12 cellular contexts compared by ENCODE assay signal in the genomic region with DNA sequence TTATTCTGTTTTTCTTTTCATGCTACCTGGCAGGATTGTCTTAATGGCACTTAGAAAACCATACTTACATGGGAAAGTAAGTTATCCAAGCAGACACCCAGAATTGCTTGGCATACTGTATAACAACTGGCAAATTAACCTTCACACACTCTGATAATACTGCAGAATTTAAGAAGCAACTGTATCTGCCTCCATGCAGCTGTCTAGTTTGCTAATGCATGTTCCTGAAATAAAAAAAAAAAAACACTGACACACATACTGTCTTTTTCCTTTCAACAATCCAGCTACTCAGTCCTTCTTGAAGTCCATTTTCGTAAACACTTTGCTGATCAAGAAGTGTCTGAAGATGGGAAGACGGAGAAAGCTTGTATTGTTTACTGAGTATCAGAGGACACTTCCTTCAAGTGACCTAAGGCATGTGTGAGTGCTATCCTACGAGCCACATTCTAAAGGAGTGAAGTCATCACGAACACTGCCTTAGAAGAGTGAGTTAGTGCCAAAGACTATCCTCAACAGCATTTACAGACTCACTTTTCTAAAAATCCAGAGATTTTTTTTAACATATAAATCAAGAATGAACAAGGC.
DNase-seq lines count a peak whose midpoint lies in the region; ATAC-seq and TF ChIP-seq lines count a peak whose summit lies in the region.
"Had no signal": no experiment of that assay in that cellular context is flagged by ENCODE, and none has a peak within 500 bp of the region (broad histone marks: within the 10 kb centered on the region; RNA-seq: fewer than 3 reads in every experiment).

No MANE protein-coding gene starts in this region.

- H3K9me3 Mint-ChIP-seq in endodermal cell, result no peaks in the 10 kb centered on the region
- H3K9me3 Mint-ChIP-seq: effector memory CD8-positive, alpha-beta T cell had no signal

- ATAC-seq in lower lobe of right lung (peak; percentile 69 to 89), GM18858 (IDR thresholded peaks at IDR 0.05; ENCODE audit: unreplicated experiment) (no peak), HG03460 (IDR thresholded peaks at IDR 0.05; ENCODE audit: unreplicated experiment) (no peak)
- ATAC-seq: activated CD8-positive, alpha-beta memory T cell treated with anti-CD3 and anti-CD28 coated beads, Interleukin-2, amount 10 ng/mL, durations not matched to agents 7 days and 5 days; effector memory CD8-positive, alpha-beta T cell had no signal

- H3K9ac ChIP-seq in endodermal cell (ENCODE audit: extremely low read depth, low read length, poor library complexity, severe bottlenecking), result peak overlapping the region; percentile 42
- H3K9ac ChIP-seq: parathyroid adenoma had no signal

- intact Hi-C loops in lower lobe of right lung (cut with DNase I), result no loop called here

- H3K36me3 ChIP-seq in BJ (ENCODE audit: control insufficient read depth, insufficient read depth, low read length) (no peaks in the 10 kb centered on the region), endodermal cell (ENCODE audit: control insufficient read depth, insufficient read depth, low read length) (no peaks in the 10 kb centered on the region), lower lobe of right lung (no peaks in the 10 kb centered on the region)

- 31 to 40% methylated on average over 1 to 4 of the region's 4 CpGs for WGBS in endodermal cell (ENCODE audit: insufficient coverage in 1 of 2, insufficient read length in 1 of 2), 2 experiments

- H3K4me1 ChIP-seq in endodermal cell (ENCODE audit: control insufficient read depth, insufficient read depth, low read length), result no peaks in the 10 kb centered on the region
- no peaks in the 10 kb centered on the region for H3K4me1 ChIP-seq in lower lobe of right lung
- H3K4me1 ChIP-seq: parathyroid adenoma had no signal

- H3K4me3 ChIP-seq in BJ (ENCODE audit: low read depth, low read length) (no peak overlapping the region), endodermal cell (ENCODE audit: low read length) (no peak overlapping the region), lower lobe of right lung (no peak overlapping the region)

- H3K4me3 Mint-ChIP-seq in endodermal cell, result no peak overlapping the region
- H3K4me3 Mint-ChIP-seq: activated CD8-positive, alpha-beta memory T cell treated with anti-CD3 and anti-CD28 coated beads, Interleukin-2, amount 10 ng/mL, durations not matched to agents 7 days and 5 days; CD4-positive, alpha-beta memory T cell; effector memory CD8-positive, alpha-beta T cell had no signal

- TF ChIP-seq CTCF in BJ (IDR thresholded peaks at IDR 0.05; ENCODE audit: insufficient read depth, low read depth, low read length), result no peak
- TF ChIP-seq CTCF in endodermal cell (conservative IDR thresholded peaks at IDR 0.05), result no peak
- no peak for TF ChIP-seq CTCF in lower lobe of right lung (IDR thresholded peaks at IDR 0.05)

- H3K36me3 Mint-ChIP-seq in endodermal cell (ENCODE audit: low read depth), result no peaks in the 10 kb centered on the region
- H3K36me3 Mint-ChIP-seq: activated CD8-positive, alpha-beta memory T cell treated with anti-CD3 and anti-CD28 coated beads, Interleukin-2, amount 10 ng/mL, durations not matched to agents 7 days and 5 days; CD4-positive, alpha-beta memory T cell had no signal

- CTCF ChIA-PET in BJ (lab: Yijun Ruan, JAX), result no interaction called here

- POLR2A ChIA-PET in BJ (lab: Charles Lee), result no interaction called here

- H3K4me1 Mint-ChIP-seq in endodermal cell, result peaks cover 14% of the 10 kb centered on the region
- H3K4me1 Mint-ChIP-seq: activated CD8-positive, alpha-beta memory T cell treated with anti-CD3 and anti-CD28 coated beads, Interleukin-2, amount 10 ng/mL, durations not matched to agents 7 days and 5 days; CD4-positive, alpha-beta memory T cell had no signal

- H3K27ac ChIP-seq in endodermal cell (ENCODE audit: low read depth, low read length) (peak overlapping the region; percentile 74), lower lobe of right lung (no peak overlapping the region)
- H3K27ac ChIP-seq: parathyroid adenoma had no signal

- DNase-seq in BJ (ENCODE audit: low read depth), result peak; percentile 28
- DNase-seq in M059J (ENCODE audit: low read depth), result peak; percentile 90
- DNase-seq in endodermal cell, result peak; percentile 57
- DNase-seq in lower lobe of right lung, result no peak
- DNase-seq in NCI-H774 (lab: John Stamatoyannopoulos, UW), result no peak
- DNase-seq in activated CD4-positive, alpha-beta T cell treated with anti-CD3 and anti-CD28 coated beads, Interleukin-2, amount 50 U/mL, for 48 hours, result no peak
- DNase-seq: activated CD8-positive, alpha-beta memory T cell treated with anti-CD3 and anti-CD28 coated beads, Interleukin-2, amount 10 ng/mL, durations not matched to agents 7 days and 5 days; CD4-positive, alpha-beta memory T cell; effector memory CD8-positive, alpha-beta T cell had no signal

- peaks cover 1% of the 10 kb centered on the region for H3K27me3 Mint-ChIP-seq in endodermal cell (ENCODE audit: insufficient read depth)
- H3K27me3 Mint-ChIP-seq: activated CD8-positive, alpha-beta memory T cell treated with anti-CD3 and anti-CD28 coated beads, Interleukin-2, amount 10 ng/mL, durations not matched to agents 7 days and 5 days; CD4-positive, alpha-beta memory T cell; effector memory CD8-positive, alpha-beta T cell had no signal

- H3K9me3 ChIP-seq in endodermal cell (ENCODE audit: control insufficient read depth, low read length), result no peaks in the 10 kb centered on the region
- H3K9me3 ChIP-seq in lower lobe of right lung, result no peaks in the 10 kb centered on the region

- H3K27me3 ChIP-seq in BJ (ENCODE audit: control insufficient read depth, insufficient read depth, low read length) (no peaks in the 10 kb centered on the region), endodermal cell (ENCODE audit: control insufficient read depth, insufficient read depth, low read length, poor library complexity, severe bottlenecking) (no peaks in the 10 kb centered on the region), lower lobe of right lung (ENCODE audit: low read depth) (no peaks in the 10 kb centered on the region)

- H3K27ac Mint-ChIP-seq in endodermal cell, result peak overlapping the region; percentile 95
- H3K27ac Mint-ChIP-seq: activated CD8-positive, alpha-beta memory T cell treated with anti-CD3 and anti-CD28 coated beads, Interleukin-2, amount 10 ng/mL, durations not matched to agents 7 days and 5 days; CD4-positive, alpha-beta memory T cell; effector memory CD8-positive, alpha-beta T cell had no signal

Comparison
In these comparisons a context has a peak if more than half of its experiments do, and no peak if none do; other contexts are left out.
1. DNase-seq: peak in BJ (single experiment), M059J (single experiment) and endodermal cell (single experiment); none in lower lobe of right lung (single experiment), NCI-H774 (single experiment) and activated CD4-positive, alpha-beta T cell treated with anti-CD3 and anti-CD28 coated beads, Interleukin-2, amount 50 U/mL, for 48 hours (0 of 2).
2. ATAC-seq: peak in lower lobe of right lung (2 of 2); none in GM18858 (single experiment) and HG03460 (single experiment).